In the genomic region with DNA sequence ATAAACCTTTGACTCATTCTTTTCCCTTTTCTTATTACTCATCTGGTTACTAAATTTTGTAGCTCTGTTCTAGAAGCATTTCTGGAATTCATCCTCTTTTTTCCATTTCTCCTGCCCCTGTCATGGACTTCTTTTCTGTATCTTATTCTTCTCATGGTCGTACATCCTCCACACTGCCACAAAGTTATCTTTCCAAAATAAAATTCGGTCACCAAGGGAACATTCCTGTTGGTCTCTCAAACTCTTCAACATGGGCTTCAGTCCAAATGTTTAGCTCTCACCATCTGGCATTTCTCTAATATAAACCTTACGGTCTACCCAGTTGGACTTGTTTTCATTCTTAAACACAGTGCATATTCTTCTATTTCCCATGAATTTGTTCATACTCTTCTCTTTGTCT, we compare ENCODE assay signal across 22 cellular contexts.
"Had no signal": no experiment of that assay in that cellular context is flagged by ENCODE, and none has a peak within 500 bp of the region (broad histone marks: within the 10 kb centered on the region; RNA-seq: fewer than 3 reads in every experiment).

No MANE protein-coding gene starts in this region.

- H3K4me3 ChIP-seq: adrenal gland, colonic mucosa, lower lobe of right lung, testis, upper lobe of right lung had no signal

- H3K4me1 ChIP-seq: adrenal gland, colonic mucosa, lower lobe of right lung, parathyroid adenoma, testis, upper lobe of right lung had no signal

- H3K79me2 ChIP-seq: parathyroid adenoma had no signal

- H3K4me1 Mint-ChIP-seq: activated B cell treated with CpG ODN at 0.5 μM for 24 hours; activated CD4-positive, alpha-beta T cell treated with anti-CD3 and anti-CD28 coated beads, Interleukin-2, amount 10 ng/mL, durations not matched to agents 7 days and 5 days; activated naive CD4-positive, alpha-beta T cell treated with anti-CD3 and anti-CD28 coated beads, Interleukin-2, amount 10 ng/mL, durations not matched to agents 7 days and 5 days; activated T-helper 17 cell treated with anti-CD3 and anti-CD28 coated beads, Interleukin-2, amount 50 U/mL, for 72 hours; naive B cell; T-helper 17 cell had no signal

- DNase-seq: activated B cell treated with CpG ODN at 0.5 μM for 24 hours; activated CD4-positive, alpha-beta T cell treated with anti-CD3 and anti-CD28 coated beads, Interleukin-2, amount 10 ng/mL, durations not matched to agents 7 days and 5 days; activated CD8-positive, alpha-beta memory T cell treated with anti-CD3 and anti-CD28 coated beads for 24 hours; activated naive CD4-positive, alpha-beta T cell treated with anti-CD3 and anti-CD28 coated beads, Interleukin-2, amount 10 ng/mL, durations not matched to agents 7 days and 5 days; activated T-cell treated with anti-CD3 and anti-CD28 coated beads for 4 hours; adrenal gland; colonic mucosa; effector CD4-positive, alpha-beta T cell; foreskin keratinocyte; left cardiac atrium; lower lobe of right lung; midbrain; naive B cell; stimulated activated CD4-positive, alpha-beta T cell treated with anti-CD3 and anti-CD28 coated beads, Interleukin-4, amount 100 ng/mL, for 1 hour; stimulated activated CD8-positive, alpha-beta memory T cell treated with anti-CD3 and anti-CD28 coated beads, Interleukin-4, amount 100 ng/mL, for 48 hours; stimulated activated naive CD8-positive, alpha-beta T cell treated with anti-CD3 and anti-CD28 coated beads, Interleukin-15, Interleukin-2, amounts not matched to agents 100 U/mL and 50 U/mL, for 24 hours; T-helper 17 cell; testis; upper lobe of right lung had no signal

- H3K36me3 ChIP-seq: adrenal gland, colonic mucosa, lower lobe of right lung, upper lobe of right lung had no signal

- H3K9ac ChIP-seq: parathyroid adenoma had no signal

- H3K36me3 Mint-ChIP-seq: activated naive CD4-positive, alpha-beta T cell treated with anti-CD3 and anti-CD28 coated beads, Interleukin-2, amount 10 ng/mL, durations not matched to agents 7 days and 5 days had no signal

- H2AFZ ChIP-seq: parathyroid adenoma had no signal

- H3K4me3 Mint-ChIP-seq: activated B cell treated with CpG ODN at 0.5 μM for 24 hours; activated CD4-positive, alpha-beta T cell treated with anti-CD3 and anti-CD28 coated beads, Interleukin-2, amount 10 ng/mL, durations not matched to agents 7 days and 5 days; activated naive CD4-positive, alpha-beta T cell treated with anti-CD3 and anti-CD28 coated beads, Interleukin-2, amount 10 ng/mL, durations not matched to agents 7 days and 5 days; activated T-helper 17 cell treated with anti-CD3 and anti-CD28 coated beads, Interleukin-2, amount 50 U/mL, for 72 hours; naive B cell; T-helper 17 cell had no signal

- H3K27me3 Mint-ChIP-seq: activated B cell treated with CpG ODN at 0.5 μM for 24 hours; activated CD4-positive, alpha-beta T cell treated with anti-CD3 and anti-CD28 coated beads, Interleukin-2, amount 10 ng/mL, durations not matched to agents 7 days and 5 days; activated naive CD4-positive, alpha-beta T cell treated with anti-CD3 and anti-CD28 coated beads, Interleukin-2, amount 10 ng/mL, durations not matched to agents 7 days and 5 days; activated T-helper 17 cell treated with anti-CD3 and anti-CD28 coated beads, Interleukin-2, amount 50 U/mL, for 72 hours; naive B cell; T-helper 17 cell had no signal

- H3K9me3 ChIP-seq: colonic mucosa, testis had no signal

- H3K27ac Mint-ChIP-seq: activated B cell treated with CpG ODN at 0.5 μM for 24 hours; activated CD4-positive, alpha-beta T cell treated with anti-CD3 and anti-CD28 coated beads, Interleukin-2, amount 10 ng/mL, durations not matched to agents 7 days and 5 days; activated naive CD4-positive, alpha-beta T cell treated with anti-CD3 and anti-CD28 coated beads, Interleukin-2, amount 10 ng/mL, durations not matched to agents 7 days and 5 days; activated T-helper 17 cell treated with anti-CD3 and anti-CD28 coated beads, Interleukin-2, amount 50 U/mL, for 72 hours; naive B cell; T-helper 17 cell had no signal

- FAIRE-seq: TTC549 had no signal

- ATAC-seq: activated T-helper 17 cell treated with anti-CD3 and anti-CD28 coated beads, Interleukin-2, amount 50 U/mL, for 72 hours; foreskin keratinocyte; left cardiac atrium; lower lobe of right lung; stimulated activated naive CD8-positive, alpha-beta T cell treated with anti-CD3 and anti-CD28 coated beads, Interleukin-15, Interleukin-2, amounts not matched to agents 100 U/mL and 50 U/mL, for 24 hours; T-helper 17 cell; upper lobe of right lung had no signal

- H3K27ac ChIP-seq: adrenal gland, colonic mucosa, foreskin keratinocyte, lower lobe of right lung, parathyroid adenoma, testis, upper lobe of right lung had no signal

- H3K27me3 ChIP-seq: adrenal gland, colonic mucosa, foreskin keratinocyte, testis, upper lobe of right lung had no signal
